ENCODE assay signal across 29 cellular contexts in genomic region chr7:25388681-25389080, GRCh38.
"Had no signal": no experiment of that assay in that cellular context is flagged by ENCODE, and none has a peak within 500 bp of the region (broad histone marks: within the 10 kb centered on the region; RNA-seq: fewer than 3 reads in every experiment).

No MANE protein-coding gene starts in this region.

- ATAC-seq: activated CD4-positive, alpha-beta T cell treated with anti-CD3 and anti-CD28 coated beads for 36 hours; activated CD4-positive, CD25-positive, alpha-beta regulatory T cell treated with anti-CD3 and anti-CD28 coated beads, Interleukin-2, amount 50 U/mL, for 24 hours; activated CD8-positive, alpha-beta T cell treated with anti-CD3 and anti-CD28 coated beads, Interleukin-2, amount 10 ng/mL, durations not matched to agents 7 days and 5 days; activated naive CD4-positive, alpha-beta T cell treated with anti-CD3 and anti-CD28 coated beads, Interleukin-2, amount 50 U/mL, for 72 hours; activated T-cell treated with anti-CD3 and anti-CD28 coated beads, Interleukin-2, amount 50 U/mL, for 4 hours; body of pancreas; Panc1; WTC11 had no signal

- H3K9me3 ChIP-seq: adrenal gland, body of pancreas, SJSA1, SK-N-SH had no signal

- H3K27me3 ChIP-seq: adrenal gland, body of pancreas, SJSA1 had no signal

- H3K27ac ChIP-seq: adrenal gland, body of pancreas, KMS-11, SJSA1 had no signal

- H3K9ac ChIP-seq: KMS-11, SK-N-SH had no signal

- H3K9me2 ChIP-seq: SK-N-SH had no signal

- DNase-seq: activated CD4-positive, alpha-beta T cell treated with anti-CD3 and anti-CD28 coated beads for 36 hours; activated CD4-positive, alpha-beta T cell treated with anti-CD3 and anti-CD28 coated beads, Interleukin-2, amount 10 ng/mL, durations not matched to agents 7 days and 5 days; activated CD4-positive, alpha-beta T cell treated with anti-CD3 and anti-CD28 coated beads, Interleukin-2, amount 50 U/mL, for 48 hours; activated CD8-positive, alpha-beta memory T cell treated with anti-CD3 and anti-CD28 coated beads, Interleukin-2, amount 50 U/mL, for 4 hours; activated CD8-positive, alpha-beta T cell treated with anti-CD3 and anti-CD28 coated beads, Interleukin-2, amount 10 ng/mL, durations not matched to agents 7 days and 5 days; activated gamma-delta T cell treated with Interleukin-2 at 50 U/mL for 16 hours; activated naive CD4-positive, alpha-beta T cell treated with anti-CD3 and anti-CD28 coated beads for 36 hours; activated T-cell treated with anti-CD3 and anti-CD28 coated beads for 4 hours; activated T-cell treated with anti-CD3 and anti-CD28 coated beads, Interleukin-2, amount 50 U/mL, for 4 hours; adrenal gland; body of pancreas; NCI-H1105 treated with DMSO at 0.1 percent for 48 hours; NCI-H1436; NCI-H1694; NCI-H1930; NCI-H2171 treated with DMSO at 0.1 percent for 48 hours; NCI-H2227 treated with DMSO at 0.1 percent for 48 hours; NCI-H446; NCI-H510A treated with DMSO at 0.1 percent for 48 hours; NCI-H526 treated with DMSO at 0.1 percent for 48 hours; OCI-M1; SHP77; SK-N-SH had no signal

- H3K36me3 ChIP-seq: adrenal gland, SJSA1 had no signal

- H3K4me3 ChIP-seq: adrenal gland, body of pancreas, SJSA1 had no signal

- H3K4me2 ChIP-seq: KMS-11, SK-N-SH had no signal
